ENCODE assay signal across 1 cellular context in genomic region chr6:116446399-116446798, GRCh38.
A peak's percentile ranks its signal among the peaks of the same experiment; 100 is the strongest.
TF ChIP-seq lines count a peak whose summit lies in the region.

No MANE protein-coding gene starts in this region.

TF ChIP-seq in K562, 482 proteins besides CTCF, POLR2A, EP300 and RAD21:
- TF ChIP-seq SPI1 (IDR thresholded peaks at IDR 0.05; ENCODE audit: borderline replicate concordance, low read depth, low read length), result peak; percentile 40; the same call in 1 of the 2 replicates
- no peak for TF ChIP-seq NRF1 (conservative IDR thresholded peaks at IDR 0.05 in 1 of 2, IDR thresholded peaks at IDR 0.05 in 1 of 2)
- no peak for TF ChIP-seq ZNF316 (IDR thresholded peaks at IDR 0.05)
- TF ChIP-seq TEAD4 (IDR thresholded peaks at IDR 0.05; ENCODE audit: low read length), result no peak
- no peak for TF ChIP-seq TEAD4 (CRISPR knock-in tag; IDR thresholded peaks at IDR 0.05; ENCODE audit: borderline replicate concordance)
- TF ChIP-seq GMEB1 (CRISPR knock-in tag; IDR thresholded peaks at IDR 0.05), result no peak
- no peak for TF ChIP-seq TCFL5 (CRISPR knock-in tag; conservative IDR thresholded peaks at IDR 0.05)
